Comparison of ENCODE assay signal across 1 cellular context in the genomic region with DNA sequence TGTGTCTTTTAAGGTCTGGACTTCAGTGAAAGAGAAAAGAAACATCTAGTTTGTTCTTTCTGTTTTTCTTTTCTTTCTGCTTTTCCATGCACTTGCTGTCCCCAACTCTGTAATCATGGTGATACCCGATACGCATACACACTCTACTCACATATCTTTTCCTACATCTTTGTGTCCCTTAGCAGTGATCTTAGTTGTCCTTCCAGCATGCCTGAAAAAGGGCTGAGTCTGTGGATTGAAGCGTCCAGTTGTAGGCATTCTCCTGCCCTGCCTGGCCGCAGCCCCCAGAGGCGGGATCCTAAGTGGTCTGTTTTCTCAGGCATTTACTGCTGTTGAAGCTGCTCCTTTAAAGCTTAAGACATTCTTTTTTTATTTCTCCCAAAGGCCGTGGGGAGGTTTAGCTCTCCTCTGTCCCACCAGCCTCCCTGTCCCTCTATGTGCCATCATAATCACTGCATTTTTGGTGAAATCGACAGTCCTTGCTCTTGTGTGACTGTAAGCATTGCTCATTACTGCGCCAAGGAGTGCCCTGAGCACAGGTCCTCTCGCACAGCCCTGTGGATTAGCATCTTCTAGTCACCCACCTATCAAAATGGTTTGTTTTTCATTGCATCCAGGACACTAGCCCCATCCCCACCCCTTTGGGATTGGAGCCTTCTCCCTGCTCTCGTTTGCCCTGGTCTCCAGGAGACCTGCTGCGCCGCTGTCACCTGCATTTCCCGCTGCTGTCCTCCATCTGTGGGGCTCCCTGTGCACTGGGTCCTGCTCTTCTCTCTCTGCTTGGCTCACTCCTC.
TF ChIP-seq lines count a peak whose summit lies in the region.

No MANE protein-coding gene starts in this region.

TF ChIP-seq in H1, 55 proteins besides CTCF, POLR2A, EP300 and RAD21:
- no peak for TF ChIP-seq YY1 (IDR thresholded peaks at IDR 0.05; ENCODE audit: low read depth, low read length)
- no peak for TF ChIP-seq KDM1A (IDR thresholded peaks at IDR 0.05; ENCODE audit: borderline replicate concordance, low read length)
- TF ChIP-seq CREB1 (IDR thresholded peaks at IDR 0.05): no peak
- TF ChIP-seq POLR2AphosphoS5 (IDR thresholded peaks at IDR 0.05; ENCODE audit: low read depth, low read length): no peak
- no peak for TF ChIP-seq BACH1 (IDR thresholded peaks at IDR 0.05; ENCODE audit: low read length)
- no peak for TF ChIP-seq CHD2 (IDR thresholded peaks at IDR 0.05; ENCODE audit: low read length)
